In genomic region chrX:54810532-54810931, GRCh38 we compare ENCODE assay signal across 18 cellular contexts. TPM values are rescaled to one million over a fixed set of nuclear protein-coding genes. Genes with fewer than 3 reads are reported as not detected.
DNase-seq lines count a peak whose midpoint lies in the region; FAIRE-seq and TF ChIP-seq lines count a peak whose summit lies in the region.
"Had no signal": no experiment of that assay in that cellular context is flagged by ENCODE, and none has a peak within 500 bp of the region (broad histone marks: within the 10 kb centered on the region; RNA-seq: fewer than 3 reads in every experiment).

No MANE protein-coding gene starts in this region.

- peaks cover 11% of the 10 kb centered on the region; the same call in 1 of the 2 replicates for H3K36me3 ChIP-seq in ACC112 (ENCODE audit: insufficient read depth, low read length)
- H3K36me3 ChIP-seq in astrocyte (ENCODE audit: insufficient read depth, low read length), result peaks cover 22% of the 10 kb centered on the region
- H3K36me3 ChIP-seq in mesenchymal stem cell (ENCODE audit: control insufficient read depth in 1 of 2, insufficient read depth in 2 of 2, low read depth in 1 of 2, low read length in 2 of 2), result peaks cover 47 to 56% of the 10 kb centered on the region in 2 experiments
- peaks cover 14% of the 10 kb centered on the region for H3K36me3 ChIP-seq in WERI-Rb-1

- H2AFZ ChIP-seq in ACC112 (ENCODE audit: low read length, unreplicated experiment), result no peak overlapping the region
- no peak overlapping the region for H2AFZ ChIP-seq in astrocyte (ENCODE audit: low read depth, low read length)
- no peak overlapping the region for H2AFZ ChIP-seq in mesenchymal stem cell (ENCODE audit: low read depth, low read length)

- H3K27me3 ChIP-seq in ACC112 (ENCODE audit: insufficient read depth, low read length) (peaks cover 4% of the 10 kb centered on the region; the same call in 1 of the 2 replicates), astrocyte (ENCODE audit: insufficient read depth, low read length) (no peaks in the 10 kb centered on the region), mesenchymal stem cell (ENCODE audit: control insufficient read depth in 1 of 2, insufficient read depth in 1 of 2, low read length in 2 of 2) (peaks cover 0 to 18% of the 10 kb centered on the region in 2 experiments), WERI-Rb-1 (ENCODE audit: insufficient read depth, low read depth, severe bottlenecking) (peaks cover 8% of the 10 kb centered on the region)
- H3K27me3 ChIP-seq: gastroesophageal sphincter, SJCRH30 had no signal

- no TSS peak for BruUV-seq in Calu3 (replicated peaks; lab: Mats Ljungman, UMichigan)

- no peak overlapping the region for H3K4ac ChIP-seq in mesenchymal stem cell (ENCODE audit: low read depth in 1 of 2, low read length in 2 of 2)

- H3K4me3 ChIP-seq in ACC112 (ENCODE audit: low read depth, low read length), result peak overlapping the region; percentile 78
- H3K4me3 ChIP-seq in astrocyte (ENCODE audit: insufficient read depth, low read depth, low read length), result peak overlapping the region; percentile 91
- H3K4me3 ChIP-seq in mesenchymal stem cell (ENCODE audit: insufficient read depth in 1 of 2, low read depth in 1 of 2, low read length in 2 of 2), result peak overlapping the region in 1 of 2 experiments; percentile 88
- H3K4me3 ChIP-seq in WERI-Rb-1 (ENCODE audit: low read depth, low read length), result no peak overlapping the region
- H3K4me3 ChIP-seq: gastroesophageal sphincter, SJCRH30 had no signal

- no peak for DNase-seq in Calu3
- no peak for DNase-seq in astrocyte (ENCODE audit: low read depth)
- no peak for DNase-seq in mesenchymal stem cell
- no peak for DNase-seq in hippocampal formation (lab: John Stamatoyannopoulos, UW)
- DNase-seq in GM19240 (ENCODE audit: insufficient read length, low spot score), result no peak
- DNase-seq in WERI-Rb-1, result no peak
- no peak for DNase-seq in HUDEP-2 (lab: John Stamatoyannopoulos, UW; ENCODE audit: unreplicated experiment in 76 of 76)
- DNase-seq: activated CD4-positive, alpha-beta T cell treated with anti-CD3 and anti-CD28 coated beads for 48 hours; activated naive CD8-positive, alpha-beta T cell treated with anti-CD3 and anti-CD28 coated beads, Interleukin-2, amount 50 U/mL, for 24 hours; natural killer cell; SJCRH30; T1000 had no signal

- FAIRE-seq in astrocyte (lab: Jason Lieb, UNC), result no peak
- FAIRE-seq: endometrium had no signal

- no peak overlapping the region for H2BK15ac ChIP-seq in mesenchymal stem cell (ENCODE audit: low read depth, poor library complexity, severe bottlenecking)

- H3K79me2 ChIP-seq in ACC112 (ENCODE audit: control insufficient read depth, insufficient read depth, low read length, unreplicated experiment) (peaks cover 35% of the 10 kb centered on the region), astrocyte (ENCODE audit: insufficient read depth, low read length) (peaks cover 32% of the 10 kb centered on the region)

- H3K27ac ChIP-seq in ACC112 (ENCODE audit: low read depth, low read length) (no peak overlapping the region), astrocyte (ENCODE audit: low read depth, low read length) (no peak overlapping the region), mesenchymal stem cell (ENCODE audit: low read length, poor library complexity, severe bottlenecking) (no peak overlapping the region), WERI-Rb-1 (no peak overlapping the region)
- H3K27ac ChIP-seq: gastroesophageal sphincter, KMS-11, SJCRH30 had no signal

- TF ChIP-seq CTCF in Calu3 (IDR thresholded peaks at IDR 0.05; ENCODE audit: unreplicated experiment) (no peak), astrocyte (IDR thresholded peaks at IDR 0.05; ENCODE audit: insufficient read depth, low read depth, low read length) (no peak), WERI-Rb-1 (IDR thresholded peaks at IDR 0.05; ENCODE audit: low read depth, low read length) (no peak)

- intact Hi-C loops in Calu3 (cut with micrococcal nuclease; ENCODE audit: unreplicated experiment), result no loop called here

- H2BK120ac ChIP-seq in mesenchymal stem cell (ENCODE audit: low read depth, low read length), result no peak overlapping the region

- H3K23ac ChIP-seq in mesenchymal stem cell (ENCODE audit: low read length in 2 of 2), result no peak overlapping the region

- H3K9ac ChIP-seq in astrocyte (ENCODE audit: low read length) (peak overlapping the region; percentile 97), mesenchymal stem cell (ENCODE audit: low read length) (no peak overlapping the region)
- H3K9ac ChIP-seq: KMS-11 had no signal

- no peak overlapping the region for H4K8ac ChIP-seq in mesenchymal stem cell (ENCODE audit: low read length)

- H3K4me1 Mint-ChIP-seq in Calu3 (ENCODE audit: low read depth, unreplicated experiment) (no peaks in the 10 kb centered on the region), astrocyte (ENCODE audit: low read depth, unreplicated experiment) (peaks cover 18% of the 10 kb centered on the region)

- H3K9me3 ChIP-seq in astrocyte (ENCODE audit: insufficient read depth, low read depth, low read length) (no peaks in the 10 kb centered on the region), mesenchymal stem cell (ENCODE audit: control insufficient read depth, low read length) (no peaks in the 10 kb centered on the region), WERI-Rb-1 (ENCODE audit: severe bottlenecking) (no peaks in the 10 kb centered on the region)
- H3K9me3 ChIP-seq: gastroesophageal sphincter, SJCRH30 had no signal

- no peak overlapping the region for H3K27ac Mint-ChIP-seq in Calu3 (ENCODE audit: unreplicated experiment)
- no peak overlapping the region for H3K27ac Mint-ChIP-seq in astrocyte (ENCODE audit: unreplicated experiment)
- H3K27ac Mint-ChIP-seq: activated naive CD8-positive, alpha-beta T cell treated with anti-CD3 and anti-CD28 coated beads, Interleukin-2, amount 50 U/mL, for 24 hours; natural killer cell had no signal

- WGBS in mesenchymal stem cell, result 94% methylated on average over 5 of the region's 5 CpGs

- H3K79me1 ChIP-seq in mesenchymal stem cell (replicated peaks; ENCODE audit: low read length, poor library complexity, severe bottlenecking), result peaks cover 7% of the 10 kb centered on the region

- peaks cover 43% of the 10 kb centered on the region for H4K20me1 ChIP-seq in astrocyte (ENCODE audit: insufficient read depth, low read length)

- H2BK5ac ChIP-seq in mesenchymal stem cell (ENCODE audit: low read depth, low read length, poor library complexity, severe bottlenecking), result no peak overlapping the region

- H3K27me3 Mint-ChIP-seq in Calu3 (ENCODE audit: unreplicated experiment) (peaks cover 36% of the 10 kb centered on the region), astrocyte (ENCODE audit: low read depth, unreplicated experiment) (no peaks in the 10 kb centered on the region)

- no peak overlapping the region for H4K91ac ChIP-seq in mesenchymal stem cell (ENCODE audit: low read length)

- H3K4me2 ChIP-seq in astrocyte (ENCODE audit: low read length) (peak overlapping the region; percentile 97), mesenchymal stem cell (ENCODE audit: low read length, poor library complexity, severe bottlenecking) (peak overlapping the region; percentile 41)

- no peak overlapping the region for H3K14ac ChIP-seq in mesenchymal stem cell (ENCODE audit: low read length in 2 of 2)

- no peak overlapping the region for H2AK5ac ChIP-seq in mesenchymal stem cell (ENCODE audit: low read length, severe bottlenecking)

- no peak overlapping the region for H3K18ac ChIP-seq in mesenchymal stem cell (ENCODE audit: low read depth in 1 of 2, low read length in 2 of 2)

- H3K4me1 ChIP-seq in ACC112 (ENCODE audit: control insufficient read depth, insufficient read depth, low read length, unreplicated experiment) (peaks cover 7% of the 10 kb centered on the region), astrocyte (ENCODE audit: insufficient read depth, low read length) (peaks cover 18% of the 10 kb centered on the region), mesenchymal stem cell (ENCODE audit: control insufficient read depth, insufficient read depth, low read depth, low read length) (peaks cover 14% of the 10 kb centered on the region)
- H3K4me1 ChIP-seq: SJCRH30 had no signal

- H3K9me3 Mint-ChIP-seq in Calu3 (ENCODE audit: low read depth, unreplicated experiment) (no peaks in the 10 kb centered on the region), astrocyte (ENCODE audit: unreplicated experiment) (no peaks in the 10 kb centered on the region)
- H3K9me3 Mint-ChIP-seq: activated naive CD8-positive, alpha-beta T cell treated with anti-CD3 and anti-CD28 coated beads, Interleukin-2, amount 50 U/mL, for 24 hours; natural killer cell had no signal

- peak overlapping the region; percentile 87 for H3K4me3 Mint-ChIP-seq in Calu3 (ENCODE audit: low read depth, unreplicated experiment)
- H3K4me3 Mint-ChIP-seq in astrocyte (ENCODE audit: unreplicated experiment), result peak overlapping the region; percentile 98

- CTCF ChIA-PET in Calu3 (lab: Charles Lee), result no interaction called here

- H3K36me3 Mint-ChIP-seq in Calu3 (ENCODE audit: insufficient read depth, unreplicated experiment), result peaks cover 30% of the 10 kb centered on the region
- H3K36me3 Mint-ChIP-seq in astrocyte (ENCODE audit: low read depth, unreplicated experiment), result peaks cover 9% of the 10 kb centered on the region
- H3K36me3 Mint-ChIP-seq: natural killer cell had no signal

- no peak overlapping the region for H2BK12ac ChIP-seq in mesenchymal stem cell (ENCODE audit: low read length in 2 of 2)

RNA-seq across cellular contexts. Expression of gene MAGED2, which starts 3.0 kb away (rescaled TPM):
- total RNA-seq in Calu3 (2022), result 78.7 and 82.5 TPM in 2 replicates
- 498 and 502 TPM in 2 replicates for total RNA-seq in astrocyte
- 305 TPM for polyA plus RNA-seq in mesenchymal stem cell (2013, experiment 1 of 2)
- 313 TPM for polyA plus RNA-seq in mesenchymal stem cell (2013, experiment 2 of 2)

RNA-seq across cellular contexts. Expression of gene ITIH6, which starts 12.5 kb away (rescaled TPM):
- total RNA-seq in Calu3 (2022) (0.47 TPM in 1 of 2 replicates, not detected in the other), astrocyte (not detected in 2 replicates)
- polyA plus RNA-seq in mesenchymal stem cell (2013, experiment 1 of 2), result 0.07 TPM
- 0.11 TPM for polyA plus RNA-seq in mesenchymal stem cell (2013, experiment 2 of 2)
- total RNA-seq: H4, liver, natural killer cell, SJCRH30 had no signal
- polyA plus RNA-seq: liver had no signal
